Comparison of ENCODE assay signal across 1 cellular context in the genomic region with DNA sequence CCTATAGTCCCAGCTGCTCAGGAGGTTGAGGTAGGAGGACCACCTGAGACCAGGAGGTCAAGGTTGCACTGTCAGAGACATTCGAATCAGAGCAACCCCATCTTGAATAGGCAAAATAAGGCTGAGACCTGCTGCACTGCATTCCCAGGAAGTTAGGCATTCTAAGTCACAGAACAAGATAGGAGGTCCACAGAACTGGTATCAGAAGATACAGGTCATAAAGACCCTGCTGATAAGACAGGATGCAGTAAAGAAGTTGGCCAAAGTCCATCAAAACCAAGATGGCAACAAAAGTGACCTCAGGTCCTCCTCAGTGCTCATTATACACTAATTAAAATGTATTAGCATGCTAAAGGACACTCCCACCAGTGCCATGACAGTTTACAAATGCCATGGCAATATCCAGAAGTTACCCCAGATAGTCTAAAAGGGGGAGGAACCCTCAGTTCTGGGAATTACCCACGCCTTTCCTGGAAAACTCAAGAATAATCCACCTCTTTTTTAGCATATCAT.
TF ChIP-seq lines count a peak whose summit lies in the region.

No MANE protein-coding gene starts in this region.

TF ChIP-seq in K562, 482 proteins besides CTCF, POLR2A, EP300 and RAD21 (continued from another document and continues in another):
- TF ChIP-seq, protein P1, sequence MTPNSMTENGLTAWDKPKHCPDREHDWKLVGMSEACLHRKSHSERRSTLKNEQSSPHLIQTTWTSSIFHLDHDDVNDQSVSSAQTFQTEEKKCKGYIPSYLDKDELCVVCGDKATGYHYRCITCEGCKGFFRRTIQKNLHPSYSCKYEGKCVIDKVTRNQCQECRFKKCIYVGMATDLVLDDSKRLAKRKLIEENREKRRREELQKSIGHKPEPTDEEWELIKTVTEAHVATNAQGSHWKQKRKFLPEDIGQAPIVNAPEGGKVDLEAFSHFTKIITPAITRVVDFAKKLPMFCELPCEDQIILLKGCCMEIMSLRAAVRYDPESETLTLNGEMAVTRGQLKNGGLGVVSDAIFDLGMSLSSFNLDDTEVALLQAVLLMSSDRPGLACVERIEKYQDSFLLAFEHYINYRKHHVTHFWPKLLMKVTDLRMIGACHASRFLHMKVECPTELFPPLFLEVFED (CRISPR knock-in tag; conservative IDR thresholded peaks at IDR 0.05): 0 out of 2 replicates have a peak, but pooled peaks have one; percentile 12
- TF ChIP-seq HEY1 (CRISPR knock-in tag; IDR thresholded peaks at IDR 0.05; ENCODE audit: borderline replicate concordance): no peak
- peak; percentile 74; the same call in 1 of the 2 replicates for TF ChIP-seq ZNF644 (tag; IDR thresholded peaks at IDR 0.05; ENCODE audit: low read depth)
- TF ChIP-seq SMAD3 (CRISPR knock-in tag; conservative IDR thresholded peaks at IDR 0.05): peak; percentile 54; the same call in 1 of the 2 replicates
- TF ChIP-seq, protein P2, sequence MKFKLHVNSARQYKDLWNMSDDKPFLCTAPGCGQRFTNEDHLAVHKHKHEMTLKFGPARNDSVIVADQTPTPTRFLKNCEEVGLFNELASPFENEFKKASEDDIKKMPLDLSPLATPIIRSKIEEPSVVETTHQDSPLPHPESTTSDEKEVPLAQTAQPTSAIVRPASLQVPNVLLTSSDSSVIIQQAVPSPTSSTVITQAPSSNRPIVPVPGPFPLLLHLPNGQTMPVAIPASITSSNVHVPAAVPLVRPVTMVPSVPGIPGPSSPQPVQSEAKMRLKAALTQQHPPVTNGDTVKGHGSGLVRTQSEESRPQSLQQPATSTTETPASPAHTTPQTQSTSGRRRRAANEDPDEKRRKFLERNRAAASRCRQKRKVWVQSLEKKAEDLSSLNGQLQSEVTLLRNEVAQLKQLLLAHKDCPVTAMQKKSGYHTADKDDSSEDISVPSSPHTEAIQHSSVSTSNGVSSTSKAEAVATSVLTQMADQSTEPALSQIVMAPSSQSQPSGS (CRISPR knock-in tag; IDR thresholded peaks at IDR 0.05): no peak
- TF ChIP-seq, protein P3, sequence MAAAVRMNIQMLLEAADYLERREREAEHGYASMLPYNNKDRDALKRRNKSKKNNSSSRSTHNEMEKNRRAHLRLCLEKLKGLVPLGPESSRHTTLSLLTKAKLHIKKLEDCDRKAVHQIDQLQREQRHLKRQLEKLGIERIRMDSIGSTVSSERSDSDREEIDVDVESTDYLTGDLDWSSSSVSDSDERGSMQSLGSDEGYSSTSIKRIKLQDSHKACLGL (CRISPR knock-in tag; IDR thresholded peaks at IDR 0.05; ENCODE audit: borderline replicate concordance, poor library complexity, severe bottlenecking): no peak
- TF ChIP-seq ZNF3 (CRISPR knock-in tag; IDR thresholded peaks at IDR 0.05): no peak
- TF ChIP-seq SAFB (IDR thresholded peaks at IDR 0.05; ENCODE audit: borderline replicate concordance, low read depth, low read length): no peak
- TF ChIP-seq ZNF431 (CRISPR knock-in tag; IDR thresholded peaks at IDR 0.05): no peak
- 0 out of 2 replicates have a peak, but pooled peaks have one; percentile 22 for TF ChIP-seq ELF1 (tag; IDR thresholded peaks at IDR 0.05)
- no peak for TF ChIP-seq CHD1 (IDR thresholded peaks at IDR 0.05; ENCODE audit: low read length)
- TF ChIP-seq SRSF9 (IDR thresholded peaks at IDR 0.05; ENCODE audit: borderline replicate concordance, low read depth, low read length): no peak
- TF ChIP-seq, protein P4, sequence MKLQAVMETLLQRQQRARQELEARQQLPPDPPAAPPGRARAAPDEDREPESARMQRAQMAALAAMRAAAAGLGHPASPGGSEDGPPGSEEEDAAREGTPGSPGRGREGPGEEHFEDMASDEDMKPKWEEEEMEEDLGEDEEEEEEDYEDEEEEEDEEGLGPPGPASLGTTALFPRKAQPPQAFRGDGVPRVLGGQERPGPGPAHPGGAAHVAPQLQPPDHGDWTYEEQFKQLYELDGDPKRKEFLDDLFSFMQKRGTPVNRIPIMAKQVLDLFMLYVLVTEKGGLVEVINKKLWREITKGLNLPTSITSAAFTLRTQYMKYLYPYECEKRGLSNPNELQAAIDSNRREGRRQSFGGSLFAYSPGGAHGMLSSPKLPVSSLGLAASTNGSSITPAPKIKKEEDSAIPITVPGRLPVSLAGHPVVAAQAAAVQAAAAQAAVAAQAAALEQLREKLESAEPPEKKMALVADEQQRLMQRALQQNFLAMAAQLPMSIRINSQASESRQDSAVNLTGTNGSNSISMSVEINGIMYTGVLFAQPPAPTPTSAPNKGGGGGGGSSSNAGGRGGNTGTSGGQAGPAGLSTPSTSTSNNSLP (IDR thresholded peaks at IDR 0.05; ENCODE audit: borderline replicate concordance, low read depth, low read length): no peak
- no peak for TF ChIP-seq ZBTB8A (IDR thresholded peaks at IDR 0.05; ENCODE audit: partially characterized antibody)
- no peak for TF ChIP-seq SNRNP70 (optimal IDR thresholded peaks at IDR 0.05; ENCODE audit: low read depth, low read length)
- TF ChIP-seq, protein P5, sequence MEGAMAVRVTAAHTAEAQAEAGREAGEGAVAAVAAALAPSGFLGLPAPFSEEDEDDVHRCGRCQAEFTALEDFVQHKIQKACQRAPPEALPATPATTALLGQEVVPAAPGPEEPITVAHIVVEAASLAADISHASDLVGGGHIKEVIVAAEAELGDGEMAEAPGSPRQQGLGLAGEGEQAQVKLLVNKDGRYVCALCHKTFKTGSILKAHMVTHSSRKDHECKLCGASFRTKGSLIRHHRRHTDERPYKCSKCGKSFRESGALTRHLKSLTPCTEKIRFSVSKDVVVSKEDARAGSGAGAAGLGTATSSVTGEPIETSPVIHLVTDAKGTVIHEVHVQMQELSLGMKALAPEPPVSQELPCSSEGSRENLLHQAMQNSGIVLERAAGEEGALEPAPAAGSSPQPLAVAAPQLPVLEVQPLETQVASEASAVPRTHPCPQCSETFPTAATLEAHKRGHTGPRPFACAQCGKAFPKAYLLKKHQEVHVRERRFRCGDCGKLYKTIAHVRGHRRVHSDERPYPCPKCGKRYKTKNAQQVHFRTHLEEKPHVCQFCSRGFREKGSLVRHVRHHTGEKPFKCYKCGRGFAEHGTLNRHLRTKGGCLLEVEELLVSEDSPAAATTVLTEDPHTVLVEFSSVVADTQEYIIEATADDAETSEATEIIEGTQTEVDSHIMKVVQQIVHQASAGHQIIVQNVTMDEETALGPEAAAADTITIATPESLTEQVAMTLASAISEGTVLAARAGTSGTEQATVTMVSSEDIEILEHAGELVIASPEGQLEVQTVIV (CRISPR knock-in tag; IDR thresholded peaks at IDR 0.05; ENCODE audit: borderline replicate concordance): no peak
- no peak for TF ChIP-seq ZFP1 (CRISPR knock-in tag; IDR thresholded peaks at IDR 0.05)
- TF ChIP-seq, protein P6, sequence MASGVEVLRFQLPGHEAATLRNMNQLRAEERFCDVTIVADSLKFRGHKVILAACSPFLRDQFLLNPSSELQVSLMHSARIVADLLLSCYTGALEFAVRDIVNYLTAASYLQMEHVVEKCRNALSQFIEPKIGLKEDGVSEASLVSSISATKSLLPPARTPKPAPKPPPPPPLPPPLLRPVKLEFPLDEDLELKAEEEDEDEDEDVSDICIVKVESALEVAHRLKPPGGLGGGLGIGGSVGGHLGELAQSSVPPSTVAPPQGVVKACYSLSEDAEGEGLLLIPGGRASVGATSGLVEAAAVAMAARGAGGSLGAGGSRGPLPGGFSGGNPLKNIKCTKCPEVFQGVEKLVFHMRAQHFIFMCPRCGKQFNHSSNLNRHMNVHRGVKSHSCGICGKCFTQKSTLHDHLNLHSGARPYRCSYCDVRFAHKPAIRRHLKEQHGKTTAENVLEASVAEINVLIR (CRISPR knock-in tag; IDR thresholded peaks at IDR 0.05): no peak
- TF ChIP-seq ZNF699 (CRISPR knock-in tag; IDR thresholded peaks at IDR 0.05; ENCODE audit: insufficient replicate concordance): no peak
- TF ChIP-seq SRSF1 (IDR thresholded peaks at IDR 0.05; ENCODE audit: low read depth, low read length): no peak
- TF ChIP-seq RFX5 (IDR thresholded peaks at IDR 0.05; ENCODE audit: low read depth, low read length): no peak
- TF ChIP-seq, protein P7, sequence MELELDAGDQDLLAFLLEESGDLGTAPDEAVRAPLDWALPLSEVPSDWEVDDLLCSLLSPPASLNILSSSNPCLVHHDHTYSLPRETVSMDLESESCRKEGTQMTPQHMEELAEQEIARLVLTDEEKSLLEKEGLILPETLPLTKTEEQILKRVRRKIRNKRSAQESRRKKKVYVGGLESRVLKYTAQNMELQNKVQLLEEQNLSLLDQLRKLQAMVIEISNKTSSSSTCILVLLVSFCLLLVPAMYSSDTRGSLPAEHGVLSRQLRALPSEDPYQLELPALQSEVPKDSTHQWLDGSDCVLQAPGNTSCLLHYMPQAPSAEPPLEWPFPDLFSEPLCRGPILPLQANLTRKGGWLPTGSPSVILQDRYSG (tag; conservative IDR thresholded peaks at IDR 0.05; ENCODE audit: low read depth): no peak; the same call in 1 of the 2 replicates
- TF ChIP-seq ZNF707 (CRISPR knock-in tag; conservative IDR thresholded peaks at IDR 0.05): no peak
- TF ChIP-seq, protein P8, sequence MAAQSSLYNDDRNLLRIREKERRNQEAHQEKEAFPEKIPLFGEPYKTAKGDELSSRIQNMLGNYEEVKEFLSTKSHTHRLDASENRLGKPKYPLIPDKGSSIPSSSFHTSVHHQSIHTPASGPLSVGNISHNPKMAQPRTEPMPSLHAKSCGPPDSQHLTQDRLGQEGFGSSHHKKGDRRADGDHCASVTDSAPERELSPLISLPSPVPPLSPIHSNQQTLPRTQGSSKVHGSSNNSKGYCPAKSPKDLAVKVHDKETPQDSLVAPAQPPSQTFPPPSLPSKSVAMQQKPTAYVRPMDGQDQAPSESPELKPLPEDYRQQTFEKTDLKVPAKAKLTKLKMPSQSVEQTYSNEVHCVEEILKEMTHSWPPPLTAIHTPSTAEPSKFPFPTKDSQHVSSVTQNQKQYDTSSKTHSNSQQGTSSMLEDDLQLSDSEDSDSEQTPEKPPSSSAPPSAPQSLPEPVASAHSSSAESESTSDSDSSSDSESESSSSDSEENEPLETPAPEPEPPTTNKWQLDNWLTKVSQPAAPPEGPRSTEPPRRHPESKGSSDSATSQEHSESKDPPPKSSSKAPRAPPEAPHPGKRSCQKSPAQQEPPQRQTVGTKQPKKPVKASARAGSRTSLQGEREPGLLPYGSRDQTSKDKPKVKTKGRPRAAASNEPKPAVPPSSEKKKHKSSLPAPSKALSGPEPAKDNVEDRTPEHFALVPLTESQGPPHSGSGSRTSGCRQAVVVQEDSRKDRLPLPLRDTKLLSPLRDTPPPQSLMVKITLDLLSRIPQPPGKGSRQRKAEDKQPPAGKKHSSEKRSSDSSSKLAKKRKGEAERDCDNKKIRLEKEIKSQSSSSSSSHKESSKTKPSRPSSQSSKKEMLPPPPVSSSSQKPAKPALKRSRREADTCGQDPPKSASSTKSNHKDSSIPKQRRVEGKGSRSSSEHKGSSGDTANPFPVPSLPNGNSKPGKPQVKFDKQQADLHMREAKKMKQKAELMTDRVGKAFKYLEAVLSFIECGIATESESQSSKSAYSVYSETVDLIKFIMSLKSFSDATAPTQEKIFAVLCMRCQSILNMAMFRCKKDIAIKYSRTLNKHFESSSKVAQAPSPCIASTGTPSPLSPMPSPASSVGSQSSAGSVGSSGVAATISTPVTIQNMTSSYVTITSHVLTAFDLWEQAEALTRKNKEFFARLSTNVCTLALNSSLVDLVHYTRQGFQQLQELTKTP (IDR thresholded peaks at IDR 0.05; ENCODE audit: low read depth in 1 of 2, partially characterized antibody in 2 of 2): no peak
- TF ChIP-seq TEAD1 (CRISPR knock-in tag; IDR thresholded peaks at IDR 0.05): peak in 1 of 2 experiments; percentile 83; a peak in 2 of 4 replicates
- TF ChIP-seq CBFA2T2 (conservative IDR thresholded peaks at IDR 0.05): 0 out of 2 replicates have a peak, but pooled peaks have one; percentile 4
- no peak for TF ChIP-seq CXXC5 (CRISPR knock-in tag; IDR thresholded peaks at IDR 0.05)
- no peak for TF ChIP-seq ZNF778 (CRISPR knock-in tag; IDR thresholded peaks at IDR 0.05)
- no peak for TF ChIP-seq POLR3A (IDR thresholded peaks at IDR 0.05; ENCODE audit: borderline replicate concordance, extremely low read depth, insufficient read depth, insufficient read length)
- TF ChIP-seq, protein P9, sequence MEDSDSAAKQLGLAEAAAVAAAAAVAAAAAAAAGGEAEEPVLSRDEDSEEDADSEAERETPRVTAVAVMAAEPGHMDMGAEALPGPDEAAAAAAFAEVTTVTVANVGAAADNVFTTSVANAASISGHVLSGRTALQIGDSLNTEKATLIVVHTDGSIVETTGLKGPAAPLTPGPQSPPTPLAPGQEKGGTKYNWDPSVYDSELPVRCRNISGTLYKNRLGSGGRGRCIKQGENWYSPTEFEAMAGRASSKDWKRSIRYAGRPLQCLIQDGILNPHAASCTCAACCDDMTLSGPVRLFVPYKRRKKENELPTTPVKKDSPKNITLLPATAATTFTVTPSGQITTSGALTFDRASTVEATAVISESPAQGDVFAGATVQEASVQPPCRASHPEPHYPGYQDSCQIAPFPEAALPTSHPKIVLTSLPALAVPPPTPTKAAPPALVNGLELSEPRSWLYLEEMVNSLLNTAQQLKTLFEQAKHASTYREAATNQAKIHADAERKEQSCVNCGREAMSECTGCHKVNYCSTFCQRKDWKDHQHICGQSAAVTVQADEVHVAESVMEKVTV (CRISPR knock-in tag; IDR thresholded peaks at IDR 0.05): no peak
- 0 out of 2 replicates have a peak, but pooled peaks have one; percentile 27 for TF ChIP-seq JUND (IDR thresholded peaks at IDR 0.05; ENCODE audit: borderline replicate concordance, low read depth, low read length)
- no peak; the same call in 2 of the 3 replicates for TF ChIP-seq JUND (tag; IDR thresholded peaks at IDR 0.05; ENCODE audit: borderline replicate concordance, low read depth, low read length)
- TF ChIP-seq, protein P10, sequence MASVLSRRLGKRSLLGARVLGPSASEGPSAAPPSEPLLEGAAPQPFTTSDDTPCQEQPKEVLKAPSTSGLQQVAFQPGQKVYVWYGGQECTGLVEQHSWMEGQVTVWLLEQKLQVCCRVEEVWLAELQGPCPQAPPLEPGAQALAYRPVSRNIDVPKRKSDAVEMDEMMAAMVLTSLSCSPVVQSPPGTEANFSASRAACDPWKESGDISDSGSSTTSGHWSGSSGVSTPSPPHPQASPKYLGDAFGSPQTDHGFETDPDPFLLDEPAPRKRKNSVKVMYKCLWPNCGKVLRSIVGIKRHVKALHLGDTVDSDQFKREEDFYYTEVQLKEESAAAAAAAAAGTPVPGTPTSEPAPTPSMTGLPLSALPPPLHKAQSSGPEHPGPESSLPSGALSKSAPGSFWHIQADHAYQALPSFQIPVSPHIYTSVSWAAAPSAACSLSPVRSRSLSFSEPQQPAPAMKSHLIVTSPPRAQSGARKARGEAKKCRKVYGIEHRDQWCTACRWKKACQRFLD (CRISPR knock-in tag; IDR thresholded peaks at IDR 0.05): 0 out of 2 replicates have a peak, but pooled peaks have one; percentile 26
- TF ChIP-seq PHTF2 (CRISPR knock-in tag; IDR thresholded peaks at IDR 0.05): no peak
- TF ChIP-seq HMG20A (CRISPR knock-in tag; conservative IDR thresholded peaks at IDR 0.05): no peak
- TF ChIP-seq, protein P11, sequence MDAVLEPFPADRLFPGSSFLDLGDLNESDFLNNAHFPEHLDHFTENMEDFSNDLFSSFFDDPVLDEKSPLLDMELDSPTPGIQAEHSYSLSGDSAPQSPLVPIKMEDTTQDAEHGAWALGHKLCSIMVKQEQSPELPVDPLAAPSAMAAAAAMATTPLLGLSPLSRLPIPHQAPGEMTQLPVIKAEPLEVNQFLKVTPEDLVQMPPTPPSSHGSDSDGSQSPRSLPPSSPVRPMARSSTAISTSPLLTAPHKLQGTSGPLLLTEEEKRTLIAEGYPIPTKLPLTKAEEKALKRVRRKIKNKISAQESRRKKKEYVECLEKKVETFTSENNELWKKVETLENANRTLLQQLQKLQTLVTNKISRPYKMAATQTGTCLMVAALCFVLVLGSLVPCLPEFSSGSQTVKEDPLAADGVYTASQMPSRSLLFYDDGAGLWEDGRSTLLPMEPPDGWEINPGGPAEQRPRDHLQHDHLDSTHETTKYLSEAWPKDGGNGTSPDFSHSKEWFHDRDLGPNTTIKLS (IDR thresholded peaks at IDR 0.05; ENCODE audit: borderline replicate concordance, low read depth): no peak
- no peak for TF ChIP-seq ZNF384 (IDR thresholded peaks at IDR 0.05; ENCODE audit: low read depth, low read length)
- no peak for TF ChIP-seq MYNN (IDR thresholded peaks at IDR 0.05)
- no peak for TF ChIP-seq MYNN (CRISPR knock-in tag; IDR thresholded peaks at IDR 0.05)
